ENCODE assay signal across 12 cellular contexts in genomic region chr14:81473456-81474155, GRCh38.
DNase-seq lines count a peak whose midpoint lies in the region; ATAC-seq and TF ChIP-seq lines count a peak whose summit lies in the region.
"Had no signal": no experiment of that assay in that cellular context is flagged by ENCODE, and none has a peak within 500 bp of the region (broad histone marks: within the 10 kb centered on the region; RNA-seq: fewer than 3 reads in every experiment).

No MANE protein-coding gene starts in this region.

- H3K36me3 Mint-ChIP-seq in activated T-helper 17 cell treated with anti-CD3 and anti-CD28 coated beads, Interleukin-2, amount 50 U/mL, for 72 hours (ENCODE audit: low read depth), result peaks cover 70% of the 10 kb centered on the region

- DNase-seq in NCI-H1417 (lab: John Stamatoyannopoulos, UW), result no peak
- no peak for DNase-seq in smooth muscle cell (lab: John Stamatoyannopoulos, UW; ENCODE audit: unreplicated experiment)
- DNase-seq in superior temporal gyrus (ENCODE audit: extremely low spot score), result no peak
- DNase-seq in left lung, result no peak
- DNase-seq: Calu3; NCI-H1694 treated with DMSO at 0.1 percent for 48 hours; stimulated activated CD4-positive, alpha-beta T cell treated with anti-CD3 and anti-CD28 coated beads, Interleukin-4, amount 100 ng/mL, for 1 hour had no signal

- no peak overlapping the region for H2AFZ ChIP-seq in smooth muscle cell (ENCODE audit: low read depth)

- peaks cover 35% of the 10 kb centered on the region for H3K4me1 Mint-ChIP-seq in activated T-helper 17 cell treated with anti-CD3 and anti-CD28 coated beads, Interleukin-2, amount 50 U/mL, for 72 hours

- H3K9me3 ChIP-seq in smooth muscle cell (replicated peaks; ENCODE audit: low read depth) (no peaks in the 10 kb centered on the region), left lung (no peaks in the 10 kb centered on the region)

- peaks cover 7% of the 10 kb centered on the region for H3K36me3 ChIP-seq in smooth muscle cell (ENCODE audit: low read depth)
- H3K36me3 ChIP-seq in left lung, result peaks cover 0 to 53% of the 10 kb centered on the region in 2 donors

- no peak for TF ChIP-seq CTCF in smooth muscle cell (IDR thresholded peaks at IDR 0.05; ENCODE audit: borderline replicate concordance, insufficient read depth, poor library complexity, severe bottlenecking)
- no peak for TF ChIP-seq CTCF in left lung (IDR thresholded peaks at IDR 0.05)

- WGBS in smooth muscle cell (ENCODE audit: low lambda C conversion rate), result 99% methylated on average over 3 of the region's 3 CpGs

- no peaks in the 10 kb centered on the region for H4K20me1 ChIP-seq in smooth muscle cell (ENCODE audit: low read depth)

- H3K4me1 ChIP-seq in smooth muscle cell (ENCODE audit: low read depth) (no peaks in the 10 kb centered on the region), left lung (no peaks in the 10 kb centered on the region)

- no peak overlapping the region for H3K4me2 ChIP-seq in smooth muscle cell

- H3K4me3 Mint-ChIP-seq in activated T-helper 17 cell treated with anti-CD3 and anti-CD28 coated beads, Interleukin-2, amount 50 U/mL, for 72 hours, result peak overlapping the region; percentile 80

- H3K4me3 ChIP-seq in smooth muscle cell (no peak overlapping the region), left lung (no peak overlapping the region)

- peak overlapping the region; percentile 83 for H3K27ac Mint-ChIP-seq in activated T-helper 17 cell treated with anti-CD3 and anti-CD28 coated beads, Interleukin-2, amount 50 U/mL, for 72 hours

- peak; percentile 22 for ATAC-seq in GM18498 (IDR thresholded peaks at IDR 0.05; ENCODE audit: unreplicated experiment)
- peak; percentile 13 for ATAC-seq in GM19455 (IDR thresholded peaks at IDR 0.05; ENCODE audit: unreplicated experiment)
- peak; percentile 31 for ATAC-seq in HG03064 (IDR thresholded peaks at IDR 0.05; ENCODE audit: low read depth, unreplicated experiment)
- no peak for ATAC-seq in activated T-helper 17 cell treated with anti-CD3 and anti-CD28 coated beads, Interleukin-2, amount 50 U/mL, for 72 hours (replicated peaks)
- ATAC-seq in left lung, result no peak
- ATAC-seq: HCT116 had no signal

- no peak overlapping the region for H3K27ac ChIP-seq in smooth muscle cell (ENCODE audit: low read depth)
- no peak overlapping the region for H3K27ac ChIP-seq in left lung

- H3K27me3 Mint-ChIP-seq in activated T-helper 17 cell treated with anti-CD3 and anti-CD28 coated beads, Interleukin-2, amount 50 U/mL, for 72 hours, result no peaks in the 10 kb centered on the region

- no peaks in the 10 kb centered on the region for H3K27me3 ChIP-seq in smooth muscle cell (ENCODE audit: low read depth)
- no peaks in the 10 kb centered on the region for H3K27me3 ChIP-seq in left lung

- no peaks in the 10 kb centered on the region for H3K9me3 Mint-ChIP-seq in activated T-helper 17 cell treated with anti-CD3 and anti-CD28 coated beads, Interleukin-2, amount 50 U/mL, for 72 hours

- H3K9ac ChIP-seq in smooth muscle cell (ENCODE audit: low read depth), result no peak overlapping the region

- intact Hi-C loops in left lung (cut with DNase I), result no loop called here

- H3F3A ChIP-seq in smooth muscle cell (ENCODE audit: low read depth), result no peaks in the 10 kb centered on the region

- no peaks in the 10 kb centered on the region for H3K79me2 ChIP-seq in smooth muscle cell (ENCODE audit: low read depth)

Comparison
In these comparisons a context has a peak if more than half of its experiments do, and no peak if none do; other contexts are left out.
1. ATAC-seq: peak in GM18498 (single experiment), GM19455 (single experiment) and HG03064 (single experiment); none in activated T-helper 17 cell treated with anti-CD3 and anti-CD28 coated beads, Interleukin-2, amount 50 U/mL, for 72 hours (single experiment) and left lung (single experiment).